1 cellular context compared by ENCODE assay signal in genomic region chr2:17515652-17516051, GRCh38.
TF ChIP-seq lines count a peak whose summit lies in the region.

No MANE protein-coding gene starts in this region.

TF ChIP-seq in GM12878, 131 proteins besides CTCF, POLR2A, EP300 and RAD21 (continued from another document):
- TF ChIP-seq, protein P1, sequence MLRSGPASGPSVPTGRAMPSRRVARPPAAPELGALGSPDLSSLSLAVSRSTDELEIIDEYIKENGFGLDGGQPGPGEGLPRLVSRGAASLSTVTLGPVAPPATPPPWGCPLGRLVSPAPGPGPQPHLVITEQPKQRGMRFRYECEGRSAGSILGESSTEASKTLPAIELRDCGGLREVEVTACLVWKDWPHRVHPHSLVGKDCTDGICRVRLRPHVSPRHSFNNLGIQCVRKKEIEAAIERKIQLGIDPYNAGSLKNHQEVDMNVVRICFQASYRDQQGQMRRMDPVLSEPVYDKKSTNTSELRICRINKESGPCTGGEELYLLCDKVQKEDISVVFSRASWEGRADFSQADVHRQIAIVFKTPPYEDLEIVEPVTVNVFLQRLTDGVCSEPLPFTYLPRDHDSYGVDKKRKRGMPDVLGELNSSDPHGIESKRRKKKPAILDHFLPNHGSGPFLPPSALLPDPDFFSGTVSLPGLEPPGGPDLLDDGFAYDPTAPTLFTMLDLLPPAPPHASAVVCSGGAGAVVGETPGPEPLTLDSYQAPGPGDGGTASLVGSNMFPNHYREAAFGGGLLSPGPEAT (IDR thresholded peaks at IDR 0.05; ENCODE audit: low read depth): peak; percentile 82
- peak; percentile 24; the same call in 1 of the 2 replicates for TF ChIP-seq IKZF1 (conservative IDR thresholded peaks at IDR 0.05)
- no peak for TF ChIP-seq FOXM1 (IDR thresholded peaks at IDR 0.05; ENCODE audit: low read depth, low read length)
- peak; percentile 44 for TF ChIP-seq JUNB (IDR thresholded peaks at IDR 0.05)
- peak; percentile 30; the same call in 1 of the 2 replicates for TF ChIP-seq NFIC (IDR thresholded peaks at IDR 0.05; ENCODE audit: low read depth, low read length)
- TF ChIP-seq ZNF384 (IDR thresholded peaks at IDR 0.05; ENCODE audit: borderline replicate concordance, low read depth, low read length): peak; percentile 61; the same call in 1 of the 2 replicates
- TF ChIP-seq RCOR1 (conservative IDR thresholded peaks at IDR 0.05; ENCODE audit: low read depth, low read length): no peak
- TF ChIP-seq, protein P2, sequence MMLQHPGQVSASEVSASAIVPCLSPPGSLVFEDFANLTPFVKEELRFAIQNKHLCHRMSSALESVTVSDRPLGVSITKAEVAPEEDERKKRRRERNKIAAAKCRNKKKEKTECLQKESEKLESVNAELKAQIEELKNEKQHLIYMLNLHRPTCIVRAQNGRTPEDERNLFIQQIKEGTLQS (IDR thresholded peaks at IDR 0.05; ENCODE audit: borderline replicate concordance, extremely low read depth, low read depth, low read length): no peak
- TF ChIP-seq, protein P3, sequence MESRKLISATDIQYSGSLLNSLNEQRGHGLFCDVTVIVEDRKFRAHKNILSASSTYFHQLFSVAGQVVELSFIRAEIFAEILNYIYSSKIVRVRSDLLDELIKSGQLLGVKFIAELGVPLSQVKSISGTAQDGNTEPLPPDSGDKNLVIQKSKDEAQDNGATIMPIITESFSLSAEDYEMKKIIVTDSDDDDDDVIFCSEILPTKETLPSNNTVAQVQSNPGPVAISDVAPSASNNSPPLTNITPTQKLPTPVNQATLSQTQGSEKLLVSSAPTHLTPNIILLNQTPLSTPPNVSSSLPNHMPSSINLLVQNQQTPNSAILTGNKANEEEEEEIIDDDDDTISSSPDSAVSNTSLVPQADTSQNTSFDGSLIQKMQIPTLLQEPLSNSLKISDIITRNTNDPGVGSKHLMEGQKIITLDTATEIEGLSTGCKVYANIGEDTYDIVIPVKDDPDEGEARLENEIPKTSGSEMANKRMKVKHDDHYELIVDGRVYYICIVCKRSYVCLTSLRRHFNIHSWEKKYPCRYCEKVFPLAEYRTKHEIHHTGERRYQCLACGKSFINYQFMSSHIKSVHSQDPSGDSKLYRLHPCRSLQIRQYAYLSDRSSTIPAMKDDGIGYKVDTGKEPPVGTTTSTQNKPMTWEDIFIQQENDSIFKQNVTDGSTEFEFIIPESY (IDR thresholded peaks at IDR 0.05): no peak
- TF ChIP-seq IKZF2 (IDR thresholded peaks at IDR 0.05): peak; percentile 67 to 70; a peak in 2 of 4 replicates
- peak; percentile 48; the same call in 1 of the 2 replicates for TF ChIP-seq MTA2 (IDR thresholded peaks at IDR 0.05; ENCODE audit: low read depth)
- peak; percentile 54; the same call in 1 of the 2 replicates for TF ChIP-seq DPF2 (IDR thresholded peaks at IDR 0.05)
- 0 out of 2 replicates have a peak, but pooled peaks have one; percentile 15 for TF ChIP-seq SMARCA5 (IDR thresholded peaks at IDR 0.05)
- TF ChIP-seq, protein P4, sequence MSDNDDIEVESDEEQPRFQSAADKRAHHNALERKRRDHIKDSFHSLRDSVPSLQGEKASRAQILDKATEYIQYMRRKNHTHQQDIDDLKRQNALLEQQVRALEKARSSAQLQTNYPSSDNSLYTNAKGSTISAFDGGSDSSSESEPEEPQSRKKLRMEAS (IDR thresholded peaks at IDR 0.05; ENCODE audit: low read depth, low read length): no peak
- TF ChIP-seq, protein P5, sequence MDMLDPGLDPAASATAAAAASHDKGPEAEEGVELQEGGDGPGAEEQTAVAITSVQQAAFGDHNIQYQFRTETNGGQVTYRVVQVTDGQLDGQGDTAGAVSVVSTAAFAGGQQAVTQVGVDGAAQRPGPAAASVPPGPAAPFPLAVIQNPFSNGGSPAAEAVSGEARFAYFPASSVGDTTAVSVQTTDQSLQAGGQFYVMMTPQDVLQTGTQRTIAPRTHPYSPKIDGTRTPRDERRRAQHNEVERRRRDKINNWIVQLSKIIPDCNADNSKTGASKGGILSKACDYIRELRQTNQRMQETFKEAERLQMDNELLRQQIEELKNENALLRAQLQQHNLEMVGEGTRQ (IDR thresholded peaks at IDR 0.05; ENCODE audit: borderline replicate concordance, low read depth, low read length): no peak
- TF ChIP-seq ATF7 (IDR thresholded peaks at IDR 0.05; ENCODE audit: low read depth): peak; percentile 83
